Comparison of ENCODE assay signal across 1 cellular context in the genomic region with DNA sequence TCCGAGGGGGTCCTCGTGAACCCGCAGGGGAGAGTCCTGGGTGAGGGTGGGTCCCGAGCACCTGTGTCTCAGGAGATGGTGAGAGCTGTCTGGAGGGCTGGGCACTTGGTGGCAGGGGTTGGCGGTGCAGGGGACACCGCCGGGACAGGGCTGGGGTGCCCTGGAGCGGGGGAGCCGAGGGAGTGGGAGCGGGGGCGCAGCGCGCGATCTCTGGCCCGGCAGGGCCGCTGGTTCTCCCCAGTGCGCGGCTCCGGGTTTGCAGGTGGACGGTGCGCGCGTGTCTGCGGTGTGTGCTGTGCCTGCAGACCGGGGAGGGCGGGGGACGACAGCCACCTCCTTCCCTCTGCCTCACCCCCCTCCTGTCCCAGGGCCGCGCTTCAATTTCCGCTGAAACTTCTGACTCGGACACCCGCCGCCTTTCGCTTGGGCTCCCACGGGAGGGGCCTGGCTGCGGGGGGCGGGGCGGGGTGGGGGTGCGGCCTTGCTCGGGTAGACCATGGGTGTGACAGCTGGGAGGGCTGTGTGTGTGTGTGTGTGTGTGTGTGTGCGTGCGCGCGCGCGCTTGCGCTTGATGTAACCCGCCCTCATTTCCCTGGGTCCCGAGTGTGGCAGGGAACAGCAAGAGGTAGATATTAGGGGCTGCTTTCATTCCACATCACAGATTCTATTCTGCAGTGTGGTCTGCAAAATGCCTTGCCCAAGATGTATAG.
TF ChIP-seq lines count a peak whose summit lies in the region.

No MANE protein-coding gene starts in this region.

TF ChIP-seq in K562, 482 proteins besides CTCF, POLR2A, EP300 and RAD21 (continued from another document and continues in another):
- TF ChIP-seq E2F5 (CRISPR knock-in tag; IDR thresholded peaks at IDR 0.05) (no peak), PHF8 (IDR thresholded peaks at IDR 0.05; ENCODE audit: borderline replicate concordance, low read length) (no peak; the same call in 1 of the 2 replicates), RNF219 (CRISPR knock-in tag; IDR thresholded peaks at IDR 0.05) (0 out of 2 replicates have a peak, but pooled peaks have one; percentile 19), EWSR1 (IDR thresholded peaks at IDR 0.05; ENCODE audit: borderline replicate concordance, low read depth, partially characterized antibody) (no peak), MED1 (CRISPR knock-in tag; IDR thresholded peaks at IDR 0.05; ENCODE audit: borderline replicate concordance) (no peak), HDAC3 (IDR thresholded peaks at IDR 0.05; ENCODE audit: borderline replicate concordance, partially characterized antibody) (no peak), SMAD3 (CRISPR knock-in tag; conservative IDR thresholded peaks at IDR 0.05) (peak; percentile 91), HMGN3 (IDR thresholded peaks at IDR 0.05; ENCODE audit: borderline replicate concordance, extremely low read depth, insufficient read length, low read depth, low read length) (peak; percentile 71), L3MBTL2 (IDR thresholded peaks at IDR 0.05) (no peak), CBX1 (IDR thresholded peaks at IDR 0.05; ENCODE audit: low read depth) (peak; percentile 97), NR2C2 (CRISPR knock-in tag; IDR thresholded peaks at IDR 0.05) (no peak; the same call in 1 of the 2 replicates), NR2C2 (tag; IDR thresholded peaks at IDR 0.05) (no peak), PTTG1 (tag; IDR thresholded peaks at IDR 0.05; ENCODE audit: low read depth) (no peak), CBX8 (IDR thresholded peaks at IDR 0.05; ENCODE audit: borderline replicate concordance, extremely low read depth, low read depth, low read length, poor library complexity, severe bottlenecking) (no peak), ETV5 (CRISPR knock-in tag; IDR thresholded peaks at IDR 0.05; ENCODE audit: low read depth) (peak; percentile 81; the same call in 1 of the 2 replicates), PRPF4 (IDR thresholded peaks at IDR 0.05; ENCODE audit: insufficient read depth, low read depth, low read length, poor library complexity, severe bottlenecking) (peak; percentile 95), ZNF511 (CRISPR knock-in tag; IDR thresholded peaks at IDR 0.05) (0 out of 2 replicates have a peak, but pooled peaks have one; percentile 63), MAZ (CRISPR knock-in tag; conservative IDR thresholded peaks at IDR 0.05 in 1 of 2, IDR thresholded peaks at IDR 0.05 in 1 of 2) (peak; percentile 80 to 83), KAT7 (CRISPR knock-in tag; IDR thresholded peaks at IDR 0.05; ENCODE audit: borderline replicate concordance) (no peak; the same call in 1 of the 2 replicates), ZNF740 (CRISPR knock-in tag; IDR thresholded peaks at IDR 0.05) (peak; percentile 74; the same call in 1 of the 2 replicates), ZNF740 (tag; IDR thresholded peaks at IDR 0.05) (peak in 1 of 2 experiments; percentile 82; a peak in 2 of 4 replicates), POLR2B (IDR thresholded peaks at IDR 0.05; ENCODE audit: low read depth, partially characterized antibody) (peak; percentile 88), CEBPG (CRISPR knock-in tag; IDR thresholded peaks at IDR 0.05) (peak; percentile 55; the same call in 1 of the 2 replicates), CEBPG (tag; conservative IDR thresholded peaks at IDR 0.05 in 1 of 2, IDR thresholded peaks at IDR 0.05 in 1 of 2) (no peak), KAT2B (IDR thresholded peaks at IDR 0.05; ENCODE audit: low read depth, low read length) (no peak), ZNF408 (CRISPR knock-in tag; IDR thresholded peaks at IDR 0.05; ENCODE audit: low read depth) (no peak), HLTF (IDR thresholded peaks at IDR 0.05) (no peak), XRCC3 (IDR thresholded peaks at IDR 0.05) (no peak), MLLT1 (IDR thresholded peaks at IDR 0.05) (peak; percentile 95 to 97), GABPB1 (CRISPR knock-in tag; IDR thresholded peaks at IDR 0.05) (peak; percentile 66; the same call in 1 of the 2 replicates), SNRNP70 (optimal IDR thresholded peaks at IDR 0.05; ENCODE audit: low read depth, low read length) (no peak), HES1 (IDR thresholded peaks at IDR 0.05; ENCODE audit: low read depth) (no peak), HEY1 (CRISPR knock-in tag; IDR thresholded peaks at IDR 0.05; ENCODE audit: borderline replicate concordance) (peak; percentile 35; the same call in 1 of the 2 replicates), XRCC5 (IDR thresholded peaks at IDR 0.05; ENCODE audit: low read depth, low read length) (no peak)
- TF ChIP-seq, protein P1, sequence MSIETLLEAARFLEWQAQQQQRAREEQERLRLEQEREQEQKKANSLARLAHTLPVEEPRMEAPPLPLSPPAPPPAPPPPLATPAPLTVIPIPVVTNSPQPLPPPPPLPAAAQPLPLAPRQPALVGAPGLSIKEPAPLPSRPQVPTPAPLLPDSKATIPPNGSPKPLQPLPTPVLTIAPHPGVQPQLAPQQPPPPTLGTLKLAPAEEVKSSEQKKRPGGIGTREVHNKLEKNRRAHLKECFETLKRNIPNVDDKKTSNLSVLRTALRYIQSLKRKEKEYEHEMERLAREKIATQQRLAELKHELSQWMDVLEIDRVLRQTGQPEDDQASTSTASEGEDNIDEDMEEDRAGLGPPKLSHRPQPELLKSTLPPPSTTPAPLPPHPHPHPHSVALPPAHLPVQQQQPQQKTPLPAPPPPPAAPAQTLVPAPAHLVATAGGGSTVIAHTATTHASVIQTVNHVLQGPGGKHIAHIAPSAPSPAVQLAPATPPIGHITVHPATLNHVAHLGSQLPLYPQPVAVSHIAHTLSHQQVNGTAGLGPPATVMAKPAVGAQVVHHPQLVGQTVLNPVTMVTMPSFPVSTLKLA (conservative IDR thresholded peaks at IDR 0.05): peak; percentile 48 to 66; a peak in 3 of 4 replicates
- TF ChIP-seq, protein P2, sequence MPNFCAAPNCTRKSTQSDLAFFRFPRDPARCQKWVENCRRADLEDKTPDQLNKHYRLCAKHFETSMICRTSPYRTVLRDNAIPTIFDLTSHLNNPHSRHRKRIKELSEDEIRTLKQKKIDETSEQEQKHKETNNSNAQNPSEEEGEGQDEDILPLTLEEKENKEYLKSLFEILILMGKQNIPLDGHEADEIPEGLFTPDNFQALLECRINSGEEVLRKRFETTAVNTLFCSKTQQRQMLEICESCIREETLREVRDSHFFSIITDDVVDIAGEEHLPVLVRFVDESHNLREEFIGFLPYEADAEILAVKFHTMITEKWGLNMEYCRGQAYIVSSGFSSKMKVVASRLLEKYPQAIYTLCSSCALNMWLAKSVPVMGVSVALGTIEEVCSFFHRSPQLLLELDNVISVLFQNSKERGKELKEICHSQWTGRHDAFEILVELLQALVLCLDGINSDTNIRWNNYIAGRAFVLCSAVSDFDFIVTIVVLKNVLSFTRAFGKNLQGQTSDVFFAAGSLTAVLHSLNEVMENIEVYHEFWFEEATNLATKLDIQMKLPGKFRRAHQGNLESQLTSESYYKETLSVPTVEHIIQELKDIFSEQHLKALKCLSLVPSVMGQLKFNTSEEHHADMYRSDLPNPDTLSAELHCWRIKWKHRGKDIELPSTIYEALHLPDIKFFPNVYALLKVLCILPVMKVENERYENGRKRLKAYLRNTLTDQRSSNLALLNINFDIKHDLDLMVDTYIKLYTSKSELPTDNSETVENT (CRISPR knock-in tag; IDR thresholded peaks at IDR 0.05): peak; percentile 13; the same call in 1 of the 2 replicates
- TF ChIP-seq, protein P3, sequence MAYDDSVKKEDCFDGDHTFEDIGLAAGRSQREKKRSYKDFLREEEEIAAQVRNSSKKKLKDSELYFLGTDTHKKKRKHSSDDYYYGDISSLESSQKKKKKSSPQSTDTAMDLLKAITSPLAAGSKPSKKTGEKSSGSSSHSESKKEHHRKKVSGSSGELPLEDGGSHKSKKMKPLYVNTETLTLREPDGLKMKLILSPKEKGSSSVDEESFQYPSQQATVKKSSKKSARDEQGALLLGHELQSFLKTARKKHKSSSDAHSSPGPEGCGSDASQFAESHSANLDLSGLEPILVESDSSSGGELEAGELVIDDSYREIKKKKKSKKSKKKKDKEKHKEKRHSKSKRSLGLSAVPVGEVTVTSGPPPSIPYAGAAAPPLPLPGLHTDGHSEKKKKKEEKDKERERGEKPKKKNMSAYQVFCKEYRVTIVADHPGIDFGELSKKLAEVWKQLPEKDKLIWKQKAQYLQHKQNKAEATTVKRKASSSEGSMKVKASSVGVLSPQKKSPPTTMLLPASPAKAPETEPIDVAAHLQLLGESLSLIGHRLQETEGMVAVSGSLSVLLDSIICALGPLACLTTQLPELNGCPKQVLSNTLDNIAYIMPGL (CRISPR knock-in tag; IDR thresholded peaks at IDR 0.05): no peak
- TF ChIP-seq, protein P4, sequence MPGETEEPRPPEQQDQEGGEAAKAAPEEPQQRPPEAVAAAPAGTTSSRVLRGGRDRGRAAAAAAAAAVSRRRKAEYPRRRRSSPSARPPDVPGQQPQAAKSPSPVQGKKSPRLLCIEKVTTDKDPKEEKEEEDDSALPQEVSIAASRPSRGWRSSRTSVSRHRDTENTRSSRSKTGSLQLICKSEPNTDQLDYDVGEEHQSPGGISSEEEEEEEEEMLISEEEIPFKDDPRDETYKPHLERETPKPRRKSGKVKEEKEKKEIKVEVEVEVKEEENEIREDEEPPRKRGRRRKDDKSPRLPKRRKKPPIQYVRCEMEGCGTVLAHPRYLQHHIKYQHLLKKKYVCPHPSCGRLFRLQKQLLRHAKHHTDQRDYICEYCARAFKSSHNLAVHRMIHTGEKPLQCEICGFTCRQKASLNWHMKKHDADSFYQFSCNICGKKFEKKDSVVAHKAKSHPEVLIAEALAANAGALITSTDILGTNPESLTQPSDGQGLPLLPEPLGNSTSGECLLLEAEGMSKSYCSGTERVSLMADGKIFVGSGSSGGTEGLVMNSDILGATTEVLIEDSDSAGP (CRISPR knock-in tag; IDR thresholded peaks at IDR 0.05): no peak
- TF ChIP-seq, protein P5, sequence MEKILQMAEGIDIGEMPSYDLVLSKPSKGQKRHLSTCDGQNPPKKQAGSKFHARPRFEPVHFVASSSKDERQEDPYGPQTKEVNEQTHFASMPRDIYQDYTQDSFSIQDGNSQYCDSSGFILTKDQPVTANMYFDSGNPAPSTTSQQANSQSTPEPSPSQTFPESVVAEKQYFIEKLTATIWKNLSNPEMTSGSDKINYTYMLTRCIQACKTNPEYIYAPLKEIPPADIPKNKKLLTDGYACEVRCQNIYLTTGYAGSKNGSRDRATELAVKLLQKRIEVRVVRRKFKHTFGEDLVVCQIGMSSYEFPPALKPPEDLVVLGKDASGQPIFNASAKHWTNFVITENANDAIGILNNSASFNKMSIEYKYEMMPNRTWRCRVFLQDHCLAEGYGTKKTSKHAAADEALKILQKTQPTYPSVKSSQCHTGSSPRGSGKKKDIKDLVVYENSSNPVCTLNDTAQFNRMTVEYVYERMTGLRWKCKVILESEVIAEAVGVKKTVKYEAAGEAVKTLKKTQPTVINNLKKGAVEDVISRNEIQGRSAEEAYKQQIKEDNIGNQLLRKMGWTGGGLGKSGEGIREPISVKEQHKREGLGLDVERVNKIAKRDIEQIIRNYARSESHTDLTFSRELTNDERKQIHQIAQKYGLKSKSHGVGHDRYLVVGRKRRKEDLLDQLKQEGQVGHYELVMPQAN (IDR thresholded peaks at IDR 0.05; ENCODE audit: borderline replicate concordance): peak; percentile 33; the same call in 1 of the 2 replicates
